ENCODE assay signal across 28 cellular contexts in the genomic region with DNA sequence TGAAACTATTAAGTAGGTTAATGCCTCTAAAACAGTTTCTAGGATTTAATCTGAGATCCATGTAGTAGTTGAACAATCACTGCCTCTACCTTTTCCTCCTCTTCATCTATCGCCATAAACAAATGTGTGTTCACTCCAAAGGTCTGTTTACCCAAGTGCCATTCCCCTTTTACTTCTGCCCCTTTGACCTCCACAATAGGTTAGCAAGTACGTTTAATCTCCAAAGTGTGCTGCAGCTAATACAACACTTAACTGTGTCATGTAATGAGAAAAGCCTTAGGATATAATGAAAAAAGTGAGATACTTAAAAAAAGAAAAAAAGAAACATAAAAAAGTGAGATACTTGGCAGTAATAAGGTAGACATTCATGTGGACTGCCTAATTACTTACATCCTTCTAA. TPM values are rescaled to one million over a fixed set of nuclear protein-coding genes. Genes with fewer than 3 reads are reported as not detected.
"Had no signal": no experiment of that assay in that cellular context is flagged by ENCODE, and none has a peak within 500 bp of the region (broad histone marks: within the 10 kb centered on the region; RNA-seq: fewer than 3 reads in every experiment).

No MANE protein-coding gene starts in this region.

- H3K9me3 Mint-ChIP-seq: activated naive CD4-positive, alpha-beta T cell treated with anti-CD3 and anti-CD28 coated beads, Interleukin-2, amount 50 U/mL, for 24 hours; activated T-helper 2 cell treated with anti-CD3 and anti-CD28 coated beads, Interferon-gamma antibody, Interleukin-2, Interleukin-4, amounts not matched to agents 10 μg/mL and 5 μg/mL and 100 μg/mL, durations not matched to agents 14 hours and 24 hours and 36 hours; immature natural killer cell; natural killer cell treated with Interleukin-12 subunit alpha and Interleukin-12 subunit beta and Interleukin-15 and Interleukin-18, amount 100 ng/mL, for 72 hours; stimulated activated memory B cell treated with anti-CD40 and anti-IgM and Interleukin-4, amounts not matched to agents 10 μg/mL and 1 μg/mL and 100 μg/mL, for 72 hours; T-cell; T-helper 2 cell treated with Interferon-gamma antibody and Interleukin-4, amounts not matched to agents 5 μg/mL and 100 μg/mL, for 36 hours had no signal

- H3K27me3 ChIP-seq: body of pancreas, dorsolateral prefrontal cortex, sigmoid colon, stomach, thyroid gland, upper lobe of left lung had no signal

- H3K4me3 ChIP-seq: body of pancreas, dorsolateral prefrontal cortex, lower lobe of right lung, sigmoid colon, smooth muscle cell, stomach, thyroid gland, upper lobe of left lung had no signal

- H3K4me1 ChIP-seq: body of pancreas, lower lobe of right lung, thyroid gland, upper lobe of left lung had no signal

- H3K27ac Mint-ChIP-seq: activated naive CD4-positive, alpha-beta T cell treated with anti-CD3 and anti-CD28 coated beads, Interleukin-2, amount 50 U/mL, for 24 hours; activated T-helper 2 cell treated with anti-CD3 and anti-CD28 coated beads, Interferon-gamma antibody, Interleukin-2, Interleukin-4, amounts not matched to agents 10 μg/mL and 5 μg/mL and 100 μg/mL, durations not matched to agents 14 hours and 24 hours and 36 hours; natural killer cell treated with Interleukin-12 subunit alpha and Interleukin-12 subunit beta and Interleukin-15 and Interleukin-18, amount 100 ng/mL, for 72 hours; stimulated activated memory B cell treated with anti-CD40 and anti-IgM and Interleukin-4, amounts not matched to agents 10 μg/mL and 1 μg/mL and 100 μg/mL, for 72 hours; T-helper 2 cell treated with Interferon-gamma antibody and Interleukin-4, amounts not matched to agents 5 μg/mL and 100 μg/mL, for 36 hours had no signal

- ATAC-seq: body of pancreas; lower lobe of right lung; natural killer cell treated with Interleukin-12 subunit alpha and Interleukin-12 subunit beta and Interleukin-15 and Interleukin-18, amount 100 ng/mL, for 72 hours; stimulated activated memory B cell treated with anti-CD40 and anti-IgM and Interleukin-4, amounts not matched to agents 10 μg/mL and 1 μg/mL and 100 μg/mL, for 72 hours; T-cell had no signal

- DNase-seq: activated CD4-positive, alpha-beta T cell treated with anti-CD3 and anti-CD28 coated beads for 4 hours; activated CD4-positive, alpha-beta T cell treated with anti-CD3 and anti-CD28 coated beads, Interleukin-2, amount 50 U/mL, for 48 hours; activated CD4-positive, CD25-positive, alpha-beta regulatory T cell; activated CD8-positive, alpha-beta memory T cell treated with anti-CD3 and anti-CD28 coated beads for 24 hours; aorta; body of pancreas; dorsolateral prefrontal cortex; effector memory CD4-positive, alpha-beta T cell; hippocampal formation; immature natural killer cell; kidney; lower lobe of right lung; mesendoderm; sigmoid colon; stimulated activated CD4-positive, alpha-beta T cell treated with anti-CD3 and anti-CD28 coated beads, Interleukin-1b, Interleukin-23, amount 100 ng/mL, for 48 hours; stimulated activated CD4-positive, alpha-beta T cell treated with anti-CD3 and anti-CD28 coated beads, Interleukin-4, amount 100 ng/mL, for 4 hours; stimulated activated CD8-positive, alpha-beta memory T cell treated with anti-CD3 and anti-CD28 coated beads, Interleukin-4, amount 100 ng/mL, for 48 hours; stomach; T-cell; thyroid gland; upper lobe of left lung had no signal

- H3K27me3 Mint-ChIP-seq: activated naive CD4-positive, alpha-beta T cell treated with anti-CD3 and anti-CD28 coated beads, Interleukin-2, amount 50 U/mL, for 24 hours; natural killer cell treated with Interleukin-12 subunit alpha and Interleukin-12 subunit beta and Interleukin-15 and Interleukin-18, amount 100 ng/mL, for 72 hours; stimulated activated memory B cell treated with anti-CD40 and anti-IgM and Interleukin-4, amounts not matched to agents 10 μg/mL and 1 μg/mL and 100 μg/mL, for 72 hours; T-cell had no signal

- H3K9me3 ChIP-seq: body of pancreas, lower lobe of right lung, sigmoid colon, stomach, thyroid gland, upper lobe of left lung had no signal

- H3K4me3 Mint-ChIP-seq: activated naive CD4-positive, alpha-beta T cell treated with anti-CD3 and anti-CD28 coated beads, Interleukin-2, amount 50 U/mL, for 24 hours; immature natural killer cell; natural killer cell treated with Interleukin-12 subunit alpha and Interleukin-12 subunit beta and Interleukin-15 and Interleukin-18, amount 100 ng/mL, for 72 hours; stimulated activated memory B cell treated with anti-CD40 and anti-IgM and Interleukin-4, amounts not matched to agents 10 μg/mL and 1 μg/mL and 100 μg/mL, for 72 hours; T-cell; T-helper 2 cell treated with Interferon-gamma antibody and Interleukin-4, amounts not matched to agents 5 μg/mL and 100 μg/mL, for 36 hours had no signal

- H3K27ac ChIP-seq: body of pancreas, dorsolateral prefrontal cortex, lower lobe of right lung, sigmoid colon, thyroid gland, upper lobe of left lung had no signal

RNA-seq across cellular contexts. Expression of a gene that starts 34.3 kb away (rescaled TPM):
- total RNA-seq: epithelial cell of proximal tubule had no signal
